14 cellular contexts compared by ENCODE assay signal in the genomic region with DNA sequence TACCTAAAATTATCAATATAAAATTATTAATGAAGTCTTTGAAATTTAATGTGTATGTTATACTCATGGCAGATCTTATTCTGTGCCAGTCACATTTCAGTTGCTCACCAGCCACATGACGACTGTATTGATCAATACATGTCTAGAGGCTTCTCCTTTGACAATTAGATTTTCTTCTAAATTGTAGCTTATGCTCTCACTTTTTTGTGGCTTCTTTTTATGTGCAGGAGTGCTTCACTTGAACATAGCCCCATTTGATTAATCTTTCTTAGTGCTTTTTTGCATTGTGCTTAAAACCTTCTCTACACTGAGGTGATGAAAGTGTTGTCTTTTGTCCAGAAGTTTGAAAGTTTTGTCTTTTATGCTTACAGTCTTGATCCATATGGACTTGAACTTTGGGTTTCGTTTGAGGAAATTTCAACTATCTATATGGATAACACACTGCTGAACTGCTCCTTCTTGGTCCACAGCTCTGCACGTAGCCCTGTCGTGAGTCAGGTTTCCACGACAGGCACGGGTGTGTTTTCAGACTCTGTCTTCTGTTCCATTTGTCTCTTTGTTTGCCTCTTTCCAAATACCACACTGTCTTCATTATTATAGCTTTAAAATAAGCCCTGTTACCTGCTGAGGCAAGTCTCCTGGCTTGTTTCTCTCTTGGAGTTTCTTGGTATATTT.
A peak's percentile ranks its signal among the peaks of the same experiment; 100 is the strongest.
DNase-seq lines count a peak whose midpoint lies in the region; ATAC-seq and TF ChIP-seq lines count a peak whose summit lies in the region.
"Had no signal": no experiment of that assay in that cellular context is flagged by ENCODE, and none has a peak within 500 bp of the region (broad histone marks: within the 10 kb centered on the region; RNA-seq: fewer than 3 reads in every experiment).

No MANE protein-coding gene starts in this region.

- no peak overlapping the region for H3K23ac ChIP-seq in trophoblast cell (ENCODE audit: low read length)

- H3K27ac ChIP-seq in trophoblast cell (ENCODE audit: low read depth, low read length) (no peak overlapping the region), ovary (no peak overlapping the region)
- H3K27ac ChIP-seq: A549 had no signal

- peaks cover 44% of the 10 kb centered on the region for H3K4me1 Mint-ChIP-seq in activated CD4-positive, alpha-beta T cell treated with anti-CD3 and anti-CD28 coated beads, Interleukin-2, amount 10 ng/mL, durations not matched to agents 24 days and 14 days
- H3K4me1 Mint-ChIP-seq in activated T-helper 2 cell treated with anti-CD3 and anti-CD28 coated beads, Interferon-gamma antibody, Interleukin-2, Interleukin-4, amounts not matched to agents 10 μg/mL and 5 μg/mL and 100 μg/mL, durations not matched to agents 14 hours and 24 hours and 36 hours (ENCODE audit: low read depth): peaks cover 48% of the 10 kb centered on the region
- peaks cover 12% of the 10 kb centered on the region for H3K4me1 Mint-ChIP-seq in MCF 10A (ENCODE audit: insufficient read depth, unreplicated experiment)

- peaks cover 7% of the 10 kb centered on the region for H3K9me3 Mint-ChIP-seq in activated CD4-positive, alpha-beta T cell treated with anti-CD3 and anti-CD28 coated beads, Interleukin-2, amount 10 ng/mL, durations not matched to agents 24 days and 14 days
- no peaks in the 10 kb centered on the region for H3K9me3 Mint-ChIP-seq in activated T-helper 2 cell treated with anti-CD3 and anti-CD28 coated beads, Interferon-gamma antibody, Interleukin-2, Interleukin-4, amounts not matched to agents 10 μg/mL and 5 μg/mL and 100 μg/mL, durations not matched to agents 14 hours and 24 hours and 36 hours
- H3K9me3 Mint-ChIP-seq in MCF 10A (ENCODE audit: unreplicated experiment): no peaks in the 10 kb centered on the region

- no peak overlapping the region for H4K12ac ChIP-seq in trophoblast cell (ENCODE audit: low read depth, low read length)

- H3K4me3 Mint-ChIP-seq in activated CD4-positive, alpha-beta T cell treated with anti-CD3 and anti-CD28 coated beads, Interleukin-2, amount 10 ng/mL, durations not matched to agents 24 days and 14 days: peak overlapping the region; percentile 73
- H3K4me3 Mint-ChIP-seq in activated T-helper 2 cell treated with anti-CD3 and anti-CD28 coated beads, Interferon-gamma antibody, Interleukin-2, Interleukin-4, amounts not matched to agents 10 μg/mL and 5 μg/mL and 100 μg/mL, durations not matched to agents 14 hours and 24 hours and 36 hours (ENCODE audit: low read depth): peak overlapping the region; percentile 57
- H3K4me3 Mint-ChIP-seq in MCF 10A (ENCODE audit: unreplicated experiment): no peak overlapping the region

- H3K18ac ChIP-seq in trophoblast cell (ENCODE audit: low read length): no peak overlapping the region

- peaks cover 5% of the 10 kb centered on the region for H3K36me3 Mint-ChIP-seq in activated CD4-positive, alpha-beta T cell treated with anti-CD3 and anti-CD28 coated beads, Interleukin-2, amount 10 ng/mL, durations not matched to agents 24 days and 14 days (ENCODE audit: low read depth)
- peaks cover 3% of the 10 kb centered on the region for H3K36me3 Mint-ChIP-seq in activated T-helper 2 cell treated with anti-CD3 and anti-CD28 coated beads, Interferon-gamma antibody, Interleukin-2, Interleukin-4, amounts not matched to agents 10 μg/mL and 5 μg/mL and 100 μg/mL, durations not matched to agents 14 hours and 24 hours and 36 hours (ENCODE audit: low read depth)
- H3K36me3 Mint-ChIP-seq in MCF 10A (ENCODE audit: insufficient read depth, unreplicated experiment): no peaks in the 10 kb centered on the region

- BruUV-seq in MCF 10A (replicated peaks; lab: Mats Ljungman, UMichigan): no TSS peak

- POLR2A ChIA-PET in MCF 10A (lab: Yijun Ruan, JAX): interaction anchor here (1.0 to 1.3 kb wide), 2 partner anchors 17 to 133 kb away, joined by 3 to 4 read pairs; no protein-coding TSS in a partner anchor

- H2BK12ac ChIP-seq in trophoblast cell (ENCODE audit: low read length): peak overlapping the region; percentile 46

- no peak overlapping the region for H2BK120ac ChIP-seq in trophoblast cell (ENCODE audit: insufficient read depth, low read length, poor library complexity)

- H3K4me1 ChIP-seq in trophoblast cell (ENCODE audit: control insufficient read depth in 1 of 2, insufficient read depth in 2 of 2, low read length in 2 of 2): peaks cover 6% of the 10 kb centered on the region in 2 experiments
- H3K4me1 ChIP-seq in ovary (ENCODE audit: insufficient read depth): peaks cover 4% of the 10 kb centered on the region
- H3K4me1 ChIP-seq: A549 had no signal

- intact Hi-C loops in activated CD4-positive, alpha-beta T cell treated with anti-CD3 and anti-CD28 coated beads, Interleukin-2, amount 10 ng/mL, durations not matched to agents 24 days and 14 days (cut with micrococcal nuclease): loop anchor here (1.0 kb wide), 1 partner anchor 16 kb away; no protein-coding TSS in a partner anchor
- intact Hi-C loops in activated T-helper 2 cell treated with anti-CD3 and anti-CD28 coated beads, Interferon-gamma antibody, Interleukin-2, Interleukin-4, amounts not matched to agents 10 μg/mL and 5 μg/mL and 100 μg/mL, durations not matched to agents 14 hours and 24 hours and 36 hours (cut with micrococcal nuclease): loop anchor here (1.0 to 10.0 kb wide), 2 partner anchors 27 to 229 kb away; no protein-coding TSS in a partner anchor
- intact Hi-C loops in ovary (cut with DNase I): no loop called here
- intact Hi-C loops in MCF 10A (cut with micrococcal nuclease): no loop called here

- H3K79me2 ChIP-seq in trophoblast cell (ENCODE audit: control insufficient read depth, insufficient read depth, low read length, poor library complexity): no peaks in the 10 kb centered on the region

- H4K91ac ChIP-seq in trophoblast cell (ENCODE audit: low read depth, low read length): no peak overlapping the region

- no peak for TF ChIP-seq POLR2A in ovary (IDR thresholded peaks at IDR 0.05)

- no peaks in the 10 kb centered on the region for H3K27me3 Mint-ChIP-seq in activated CD4-positive, alpha-beta T cell treated with anti-CD3 and anti-CD28 coated beads, Interleukin-2, amount 10 ng/mL, durations not matched to agents 24 days and 14 days
- H3K27me3 Mint-ChIP-seq in activated T-helper 2 cell treated with anti-CD3 and anti-CD28 coated beads, Interferon-gamma antibody, Interleukin-2, Interleukin-4, amounts not matched to agents 10 μg/mL and 5 μg/mL and 100 μg/mL, durations not matched to agents 14 hours and 24 hours and 36 hours (ENCODE audit: low read depth): no peaks in the 10 kb centered on the region
- H3K27me3 Mint-ChIP-seq in MCF 10A (ENCODE audit: insufficient read depth, unreplicated experiment): no peaks in the 10 kb centered on the region

- H3K79me1 ChIP-seq in trophoblast cell (ENCODE audit: low read length): peaks cover 11% of the 10 kb centered on the region

- no peaks in the 10 kb centered on the region for H3K27me3 ChIP-seq in trophoblast cell (ENCODE audit: insufficient read depth, low read length)
- H3K27me3 ChIP-seq in ovary: no peaks in the 10 kb centered on the region
- H3K27me3 ChIP-seq: heart right ventricle had no signal

- H2AFZ ChIP-seq in trophoblast cell (ENCODE audit: insufficient read depth, low read length, poor library complexity): no peak overlapping the region

- CTCF ChIA-PET in MCF 10A (lab: Yijun Ruan, JAX): interaction anchor here (1.0 kb wide), 1 partner anchor 18 kb away, joined by 3 read pairs; no protein-coding TSS in a partner anchor

- H2BK5ac ChIP-seq in trophoblast cell (ENCODE audit: low read depth, low read length, poor library complexity): no peak overlapping the region

- TF ChIP-seq CTCF in ovary (IDR thresholded peaks at IDR 0.05): no peak
- TF ChIP-seq CTCF in MCF 10A (IDR thresholded peaks at IDR 0.05; ENCODE audit: unreplicated experiment): no peak

- H3K4me3 ChIP-seq in trophoblast cell (ENCODE audit: low read depth, low read length) (no peak overlapping the region), ovary (no peak overlapping the region)
- H3K4me3 ChIP-seq: A549, heart right ventricle had no signal

- H3K9ac ChIP-seq in trophoblast cell (ENCODE audit: low read length): no peak overlapping the region

- DNase-seq in activated CD4-positive, alpha-beta T cell treated with anti-CD3 and anti-CD28 coated beads, Interleukin-2, amount 10 ng/mL, durations not matched to agents 24 days and 14 days: peak; percentile 66
- no peak for DNase-seq in activated CD4-positive, alpha-beta T cell treated with anti-CD3 and anti-CD28 coated beads, Interleukin-2, amount 50 U/mL, for 1 hour
- DNase-seq in activated T-helper 2 cell treated with anti-CD3 and anti-CD28 coated beads, Interferon-gamma antibody, Interleukin-2, Interleukin-4, amounts not matched to agents 10 μg/mL and 5 μg/mL and 100 μg/mL, durations not matched to agents 14 hours and 24 hours and 36 hours (ENCODE audit: low spot score): no peak
- DNase-seq in trophoblast cell: no peak
- no peak for DNase-seq in ovary
- no peak for DNase-seq in MCF 10A (ENCODE audit: unreplicated experiment)
- DNase-seq: activated gamma-delta T cell treated with Interleukin-2 at 50 U/mL for 16 hours; heart right ventricle; Karpas-422; NCI-H1436; stimulated activated naive CD4-positive, alpha-beta T cell treated with Interleukin-2 at 50 U/mL for 16 hours had no signal

- no peak overlapping the region for H3K4me2 ChIP-seq in trophoblast cell (ENCODE audit: low read length)
- H3K4me2 ChIP-seq: A549 had no signal

- WGBS in trophoblast cell (ENCODE audit: extremely low coverage, insufficient coverage, insufficient read length): no CpG with 5 or more reads among the region's 6 CpGs
- whole genome bisulfite sequencing in ovary, 3 donors: 86 to 89% (median 87%) methylated on average over 6 of the region's 6 CpGs

- peak; percentile 17 for ATAC-seq in HG02610 (IDR thresholded peaks at IDR 0.05; ENCODE audit: unreplicated experiment)
- no peak for ATAC-seq in GM19455 (IDR thresholded peaks at IDR 0.05; ENCODE audit: unreplicated experiment)
- ATAC-seq: A549, heart right ventricle had no signal

- H3K4ac ChIP-seq in trophoblast cell (ENCODE audit: low read depth, low read length): no peak overlapping the region

- H3K14ac ChIP-seq in trophoblast cell (ENCODE audit: low read length): no peak overlapping the region

- peak overlapping the region; percentile 90 for H3K27ac Mint-ChIP-seq in activated CD4-positive, alpha-beta T cell treated with anti-CD3 and anti-CD28 coated beads, Interleukin-2, amount 10 ng/mL, durations not matched to agents 24 days and 14 days
- peak overlapping the region; percentile 76 for H3K27ac Mint-ChIP-seq in activated T-helper 2 cell treated with anti-CD3 and anti-CD28 coated beads, Interferon-gamma antibody, Interleukin-2, Interleukin-4, amounts not matched to agents 10 μg/mL and 5 μg/mL and 100 μg/mL, durations not matched to agents 14 hours and 24 hours and 36 hours
- no peak overlapping the region for H3K27ac Mint-ChIP-seq in MCF 10A (ENCODE audit: low read depth, unreplicated experiment)

- H2AK5ac ChIP-seq in trophoblast cell (ENCODE audit: low read length): no peak overlapping the region

- H3K36me3 ChIP-seq in trophoblast cell (ENCODE audit: control insufficient read depth in 1 of 2, insufficient read depth in 2 of 2, low read length in 2 of 2) (no peaks in the 10 kb centered on the region), ovary (no peaks in the 10 kb centered on the region)
- H3K36me3 ChIP-seq: heart right ventricle had no signal

- H4K8ac ChIP-seq in trophoblast cell (ENCODE audit: low read depth, low read length): no peak overlapping the region

- H3K9me3 ChIP-seq in trophoblast cell (ENCODE audit: insufficient read depth, low read depth, low read length): no peaks in the 10 kb centered on the region
- no peaks in the 10 kb centered on the region for H3K9me3 ChIP-seq in ovary
- H3K9me3 ChIP-seq: A549, heart right ventricle had no signal

- TF ChIP-seq EP300 in ovary (IDR thresholded peaks at IDR 0.05): no peak

Comparison
In these comparisons a context has a peak if more than half of its experiments do, and no peak if none do; other contexts are left out.
1. intact Hi-C loops: an anchor here in activated CD4-positive, alpha-beta T cell treated with anti-CD3 and anti-CD28 coated beads, Interleukin-2, amount 10 ng/mL, durations not matched to agents 24 days and 14 days (1.0 kb wide) and activated T-helper 2 cell treated with anti-CD3 and anti-CD28 coated beads, Interferon-gamma antibody, Interleukin-2, Interleukin-4, amounts not matched to agents 10 μg/mL and 5 μg/mL and 100 μg/mL, durations not matched to agents 14 hours and 24 hours and 36 hours (1.0 to 10.0 kb wide); none called in ovary and MCF 10A.